Comparison of ENCODE assay signal across 8 cellular contexts in genomic region chr12:49130151-49131050, GRCh38.
A peak's percentile ranks its signal among the peaks of the same experiment; 100 is the strongest.
DNase-seq lines count a peak whose midpoint lies in the region; ATAC-seq and TF ChIP-seq lines count a peak whose summit lies in the region.

No MANE protein-coding gene starts in this region.

- peak overlapping the region; percentile 80 for H3K4me3 ChIP-seq in mucosa of stomach (ENCODE audit: low read length)

- H3K27me3 ChIP-seq in mucosa of stomach (ENCODE audit: control insufficient read depth, insufficient read depth, low read length) = no peaks in the 10 kb centered on the region

- TF ChIP-seq EP300 in Ishikawa (IDR thresholded peaks at IDR 0.05; ENCODE audit: borderline replicate concordance) = no peak; the same call in 1 of the 2 replicates

- no peak for TF ChIP-seq POLR2A in erythroblast (IDR thresholded peaks at IDR 0.05; ENCODE audit: low read length)

- peaks cover 9% of the 10 kb centered on the region for H3K36me3 ChIP-seq in mucosa of stomach (ENCODE audit: control insufficient read depth, insufficient read depth, low read length)

- no peaks in the 10 kb centered on the region for H3K9me3 ChIP-seq in mucosa of stomach (ENCODE audit: control insufficient read depth, low read length)

- DNase-seq in DMS53 (lab: John Stamatoyannopoulos, UW) = peak; percentile 98
- peak; percentile 26 for DNase-seq in OCI-M2 (lab: John Stamatoyannopoulos, UW; ENCODE audit: unreplicated experiment)
- DNase-seq in activated T-cell treated with anti-CD3 and anti-CD28 coated beads, Interleukin-2, amount 50 U/mL, for 1 hour = peak; percentile 93
- peak; percentile 95 to 97 for DNase-seq in erythroblast (lab: John Stamatoyannopoulos, UW)
- peak; percentile 76 to 86 for DNase-seq in stimulated activated CD8-positive, alpha-beta memory T cell treated with anti-CD3 and anti-CD28 coated beads, Interleukin-4, amount 100 ng/mL, for 4 hours (ENCODE audit: low read depth in 2 of 2, low spot score in 1 of 2)

- peak; percentile 37; the same call in 1 of the 2 replicates for TF ChIP-seq RAD21 in Ishikawa (IDR thresholded peaks at IDR 0.05; ENCODE audit: low read depth)

- H3K9ac ChIP-seq in mucosa of stomach (ENCODE audit: low read length) = peak overlapping the region; percentile 96

- H3K4me1 ChIP-seq in mucosa of stomach (ENCODE audit: control insufficient read depth, insufficient read depth, low read length) = peaks cover 16% of the 10 kb centered on the region

- ATAC-seq in GM21619 (IDR thresholded peaks at IDR 0.05; ENCODE audit: unreplicated experiment) = peak; percentile 49

TF ChIP-seq in Ishikawa, 13 proteins besides CTCF, POLR2A, EP300 and RAD21:
- TF ChIP-seq NFIC (IDR thresholded peaks at IDR 0.05) (no peak), TCF12 (IDR thresholded peaks at IDR 0.05; ENCODE audit: low read depth) (peak; percentile 67), TEAD4 (IDR thresholded peaks at IDR 0.05) (peak; percentile 25; the same call in 1 of the 2 replicates), YY1 (IDR thresholded peaks at IDR 0.05; ENCODE audit: low read depth) (peak; percentile 79; the same call in 1 of the 2 replicates), ZBTB7A (IDR thresholded peaks at IDR 0.05; ENCODE audit: low read depth) (no peak; the same call in 1 of the 2 replicates), FOXM1 (IDR thresholded peaks at IDR 0.05; ENCODE audit: borderline replicate concordance, low read depth) (peak; percentile 76), EGR1 (IDR thresholded peaks at IDR 0.05) (peak; percentile 96), CEBPB (IDR thresholded peaks at IDR 0.05) (no peak), TAF1 (IDR thresholded peaks at IDR 0.05; ENCODE audit: low read depth) (no peak; the same call in 1 of the 2 replicates), CREB1 (IDR thresholded peaks at IDR 0.05; ENCODE audit: low read depth) (no peak)
- TF ChIP-seq, protein P1, sequence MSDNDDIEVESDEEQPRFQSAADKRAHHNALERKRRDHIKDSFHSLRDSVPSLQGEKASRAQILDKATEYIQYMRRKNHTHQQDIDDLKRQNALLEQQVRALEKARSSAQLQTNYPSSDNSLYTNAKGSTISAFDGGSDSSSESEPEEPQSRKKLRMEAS (IDR thresholded peaks at IDR 0.05) = peak; percentile 92
- TF ChIP-seq, protein P2, sequence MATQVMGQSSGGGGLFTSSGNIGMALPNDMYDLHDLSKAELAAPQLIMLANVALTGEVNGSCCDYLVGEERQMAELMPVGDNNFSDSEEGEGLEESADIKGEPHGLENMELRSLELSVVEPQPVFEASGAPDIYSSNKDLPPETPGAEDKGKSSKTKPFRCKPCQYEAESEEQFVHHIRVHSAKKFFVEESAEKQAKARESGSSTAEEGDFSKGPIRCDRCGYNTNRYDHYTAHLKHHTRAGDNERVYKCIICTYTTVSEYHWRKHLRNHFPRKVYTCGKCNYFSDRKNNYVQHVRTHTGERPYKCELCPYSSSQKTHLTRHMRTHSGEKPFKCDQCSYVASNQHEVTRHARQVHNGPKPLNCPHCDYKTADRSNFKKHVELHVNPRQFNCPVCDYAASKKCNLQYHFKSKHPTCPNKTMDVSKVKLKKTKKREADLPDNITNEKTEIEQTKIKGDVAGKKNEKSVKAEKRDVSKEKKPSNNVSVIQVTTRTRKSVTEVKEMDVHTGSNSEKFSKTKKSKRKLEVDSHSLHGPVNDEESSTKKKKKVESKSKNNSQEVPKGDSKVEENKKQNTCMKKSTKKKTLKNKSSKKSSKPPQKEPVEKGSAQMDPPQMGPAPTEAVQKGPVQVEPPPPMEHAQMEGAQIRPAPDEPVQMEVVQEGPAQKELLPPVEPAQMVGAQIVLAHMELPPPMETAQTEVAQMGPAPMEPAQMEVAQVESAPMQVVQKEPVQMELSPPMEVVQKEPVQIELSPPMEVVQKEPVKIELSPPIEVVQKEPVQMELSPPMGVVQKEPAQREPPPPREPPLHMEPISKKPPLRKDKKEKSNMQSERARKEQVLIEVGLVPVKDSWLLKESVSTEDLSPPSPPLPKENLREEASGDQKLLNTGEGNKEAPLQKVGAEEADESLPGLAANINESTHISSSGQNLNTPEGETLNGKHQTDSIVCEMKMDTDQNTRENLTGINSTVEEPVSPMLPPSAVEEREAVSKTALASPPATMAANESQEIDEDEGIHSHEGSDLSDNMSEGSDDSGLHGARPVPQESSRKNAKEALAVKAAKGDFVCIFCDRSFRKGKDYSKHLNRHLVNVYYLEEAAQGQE (IDR thresholded peaks at IDR 0.05; ENCODE audit: low read depth) = no peak
- TF ChIP-seq, protein P3, sequence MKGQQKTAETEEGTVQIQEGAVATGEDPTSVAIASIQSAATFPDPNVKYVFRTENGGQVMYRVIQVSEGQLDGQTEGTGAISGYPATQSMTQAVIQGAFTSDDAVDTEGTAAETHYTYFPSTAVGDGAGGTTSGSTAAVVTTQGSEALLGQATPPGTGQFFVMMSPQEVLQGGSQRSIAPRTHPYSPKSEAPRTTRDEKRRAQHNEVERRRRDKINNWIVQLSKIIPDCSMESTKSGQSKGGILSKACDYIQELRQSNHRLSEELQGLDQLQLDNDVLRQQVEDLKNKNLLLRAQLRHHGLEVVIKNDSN (IDR thresholded peaks at IDR 0.05) = peak; percentile 90
TF ChIP-seq in Ishikawa: peak in this region for 7.

Comparison
In these comparisons a context has a peak if more than half of its experiments do, and no peak if none do; other contexts are left out.
1. Peak in every context shown above with its lines: DNase-seq, ATAC-seq and H3K4me3 ChIP-seq.
2. DNase-seq: peak in every context shown above with its lines; median percentile 98 in DMS53; 96 in erythroblast; 93 in activated T-cell treated with anti-CD3 and anti-CD28 coated beads, Interleukin-2, amount 50 U/mL, for 1 hour; 81 in stimulated activated CD8-positive, alpha-beta memory T cell treated with anti-CD3 and anti-CD28 coated beads, Interleukin-4, amount 100 ng/mL, for 4 hours; 26 in OCI-M2.